20 cellular contexts compared by ENCODE assay signal in the genomic region with DNA sequence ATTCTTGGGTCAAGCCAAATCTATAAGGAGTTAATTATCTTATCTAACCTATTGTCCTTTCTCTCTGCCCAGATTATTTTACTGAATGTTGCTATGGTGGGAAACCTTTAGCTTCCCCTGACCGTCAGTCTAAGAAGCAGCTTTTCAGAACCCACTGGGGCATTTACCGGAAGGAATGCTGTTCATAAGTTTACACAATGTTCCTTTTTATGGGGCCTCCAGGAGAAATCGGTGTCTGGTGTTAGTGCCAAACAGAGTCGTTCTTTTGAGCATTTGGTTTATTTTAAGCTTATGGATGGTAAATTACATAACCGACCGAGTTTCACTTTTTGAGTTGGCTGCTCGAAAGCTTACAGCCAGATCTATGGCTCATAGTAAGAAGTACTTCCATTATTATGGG.
"Had no signal": no experiment of that assay in that cellular context is flagged by ENCODE, and none has a peak within 500 bp of the region (broad histone marks: within the 10 kb centered on the region; RNA-seq: fewer than 3 reads in every experiment).

No MANE protein-coding gene starts in this region.

- DNase-seq: activated CD4-positive, alpha-beta memory T cell treated with anti-CD3 and anti-CD28 coated beads for 36 hours; activated CD4-positive, alpha-beta T cell treated with anti-CD3 and anti-CD28 coated beads for 48 hours; activated CD8-positive, alpha-beta memory T cell treated with anti-CD3 and anti-CD28 coated beads, Interleukin-2, amount 50 U/mL, for 4 hours; activated effector memory CD4-positive, alpha-beta T cell treated with anti-CD3 and anti-CD28 coated beads, Interleukin-2, amount 50 U/mL, for 16 hours; activated naive CD4-positive, alpha-beta T cell treated with anti-CD3 and anti-CD28 coated beads for 36 hours; activated naive CD8-positive, alpha-beta T cell treated with anti-CD3 and anti-CD28 coated beads, Interleukin-2, amount 10 ng/mL, durations not matched to agents 7 days and 5 days; activated T-cell treated with anti-CD3 and anti-CD28 coated beads, Interleukin-2, amount 50 U/mL, for 1 hour; amniotic stem cell; brain microvascular endothelial cell; cortex of kidney; foreskin keratinocyte; left ventricle myocardium inferior; mucosa of descending colon; spleen; stimulated activated CD4-positive, alpha-beta T cell treated with anti-CD3 and anti-CD28 coated beads, Interleukin-2, amount 100 ng/mL, for 48 hours; stimulated activated naive CD8-positive, alpha-beta T cell treated with anti-CD3 and anti-CD28 coated beads, Interleukin-15, Interleukin-2, amounts not matched to agents 100 U/mL and 50 U/mL, for 24 hours; T-cell; upper lobe of left lung had no signal

- ATAC-seq: esophagus mucosa; foreskin keratinocyte; mucosa of descending colon; natural killer cell treated with Interleukin-12 subunit alpha and Interleukin-12 subunit beta and Interleukin-15 and Interleukin-18, amount 100 ng/mL, for 72 hours; stimulated activated naive CD8-positive, alpha-beta T cell treated with anti-CD3 and anti-CD28 coated beads, Interleukin-15, Interleukin-2, amounts not matched to agents 100 U/mL and 50 U/mL, for 24 hours; T-cell had no signal
